Comparison of ENCODE assay signal across 2 cellular contexts in genomic region chr7:105815580-105815979, GRCh38.
TF ChIP-seq lines count a peak whose summit lies in the region.

No MANE protein-coding gene starts in this region.

TF ChIP-seq in endothelial cell of umbilical vein, 7 proteins besides CTCF, POLR2A, EP300 and RAD21:
- TF ChIP-seq MAX (IDR thresholded peaks at IDR 0.05; ENCODE audit: insufficient read depth, insufficient read length), result no peak
- TF ChIP-seq EZH2 (IDR thresholded peaks at IDR 0.05; ENCODE audit: borderline replicate concordance, low read depth, low read length, severe bottlenecking), result no peak
- TF ChIP-seq GATA2 (IDR thresholded peaks at IDR 0.05; ENCODE audit: insufficient read depth, insufficient read length, low read depth, low read length), result no peak
- TF ChIP-seq JUN (IDR thresholded peaks at IDR 0.05; ENCODE audit: borderline replicate concordance, insufficient read depth, insufficient read length, low read depth), result no peak

TF ChIP-seq in HepG2, 621 proteins besides CTCF, POLR2A, EP300 and RAD21:
- TF ChIP-seq ONECUT2 (CRISPR knock-in tag; IDR thresholded peaks at IDR 0.05), result no peak
- TF ChIP-seq TBX2 (CRISPR knock-in tag; IDR thresholded peaks at IDR 0.05; ENCODE audit: borderline replicate concordance), result no peak
- TF ChIP-seq, protein P1, sequence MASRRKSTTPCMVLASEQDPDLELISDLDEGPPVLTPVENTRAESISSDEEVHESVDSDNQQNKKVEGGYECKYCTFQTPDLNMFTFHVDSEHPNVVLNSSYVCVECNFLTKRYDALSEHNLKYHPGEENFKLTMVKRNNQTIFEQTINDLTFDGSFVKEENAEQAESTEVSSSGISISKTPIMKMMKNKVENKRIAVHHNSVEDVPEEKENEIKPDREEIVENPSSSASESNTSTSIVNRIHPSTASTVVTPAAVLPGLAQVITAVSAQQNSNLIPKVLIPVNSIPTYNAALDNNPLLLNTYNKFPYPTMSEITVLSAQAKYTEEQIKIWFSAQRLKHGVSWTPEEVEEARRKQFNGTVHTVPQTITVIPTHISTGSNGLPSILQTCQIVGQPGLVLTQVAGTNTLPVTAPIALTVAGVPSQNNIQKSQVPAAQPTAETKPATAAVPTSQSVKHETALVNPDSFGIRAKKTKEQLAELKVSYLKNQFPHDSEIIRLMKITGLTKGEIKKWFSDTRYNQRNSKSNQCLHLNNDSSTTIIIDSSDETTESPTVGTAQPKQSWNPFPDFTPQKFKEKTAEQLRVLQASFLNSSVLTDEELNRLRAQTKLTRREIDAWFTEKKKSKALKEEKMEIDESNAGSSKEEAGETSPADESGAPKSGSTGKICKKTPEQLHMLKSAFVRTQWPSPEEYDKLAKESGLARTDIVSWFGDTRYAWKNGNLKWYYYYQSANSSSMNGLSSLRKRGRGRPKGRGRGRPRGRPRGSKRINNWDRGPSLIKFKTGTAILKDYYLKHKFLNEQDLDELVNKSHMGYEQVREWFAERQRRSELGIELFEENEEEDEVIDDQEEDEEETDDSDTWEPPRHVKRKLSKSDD (CRISPR knock-in tag; IDR thresholded peaks at IDR 0.05; ENCODE audit: low read depth), result no peak
- no peak for TF ChIP-seq KDM5A (IDR thresholded peaks at IDR 0.05; ENCODE audit: borderline replicate concordance, low read length)
- TF ChIP-seq ZBTB3 (CRISPR knock-in tag; IDR thresholded peaks at IDR 0.05; ENCODE audit: borderline replicate concordance, low read depth), result no peak
- TF ChIP-seq TP53 (CRISPR knock-in tag; conservative IDR thresholded peaks at IDR 0.05), result no peak
- no peak for TF ChIP-seq RFXANK (CRISPR knock-in tag; IDR thresholded peaks at IDR 0.05)
- no peak for TF ChIP-seq ZNF484 (CRISPR knock-in tag; IDR thresholded peaks at IDR 0.05; ENCODE audit: borderline replicate concordance, low read depth)
- TF ChIP-seq RELA (CRISPR knock-in tag; IDR thresholded peaks at IDR 0.05), result no peak
- no peak for TF ChIP-seq ZNF101 (CRISPR knock-in tag; IDR thresholded peaks at IDR 0.05; ENCODE audit: borderline replicate concordance, low read depth)
- TF ChIP-seq ZNF432 (CRISPR knock-in tag; IDR thresholded peaks at IDR 0.05; ENCODE audit: borderline replicate concordance), result no peak
- TF ChIP-seq GLI4 (CRISPR knock-in tag; IDR thresholded peaks at IDR 0.05; ENCODE audit: borderline replicate concordance), result no peak
- no peak for TF ChIP-seq ETV5 (CRISPR knock-in tag; IDR thresholded peaks at IDR 0.05; ENCODE audit: borderline replicate concordance)
- TF ChIP-seq GTF2F1 (IDR thresholded peaks at IDR 0.05; ENCODE audit: low read length), result no peak
- no peak for TF ChIP-seq ISL2 (CRISPR knock-in tag; IDR thresholded peaks at IDR 0.05)
- TF ChIP-seq SMYD3 (CRISPR knock-in tag; IDR thresholded peaks at IDR 0.05), result no peak
- TF ChIP-seq ZNF331 (CRISPR knock-in tag; IDR thresholded peaks at IDR 0.05), result no peak
- TF ChIP-seq ZNF777 (CRISPR knock-in tag; IDR thresholded peaks at IDR 0.05), result no peak
